Comparison of ENCODE assay signal across 4 cellular contexts in genomic region chr4:9486880-9487279, GRCh38. TPM values are rescaled to one million over a fixed set of nuclear protein-coding genes. Genes with fewer than 3 reads are reported as not detected.
"Had no signal": no experiment of that assay in that cellular context is flagged by ENCODE, and none has a peak within 500 bp of the region (broad histone marks: within the 10 kb centered on the region; RNA-seq: fewer than 3 reads in every experiment).

No MANE protein-coding gene starts in this region.

RNA-seq across cellular contexts. Expression of gene DEFB131A, which starts 42.7 kb away (rescaled TPM):
- total RNA-seq: LHCN-M2, M059J, MCF 10A, NCI-H460 had no signal
